Comparison of ENCODE assay signal across 9 cellular contexts in genomic region chr6:104623052-104623690, GRCh38.
DNase-seq lines count a peak whose midpoint lies in the region; ATAC-seq and TF ChIP-seq lines count a peak whose summit lies in the region.
"Had no signal": no experiment of that assay in that cellular context is flagged by ENCODE, and none has a peak within 500 bp of the region (broad histone marks: within the 10 kb centered on the region; RNA-seq: fewer than 3 reads in every experiment).

No MANE protein-coding gene starts in this region.

- no peaks in the 10 kb centered on the region for H3K36me3 ChIP-seq in DND-41 (ENCODE audit: insufficient read depth, low read length)
- H3K36me3 ChIP-seq in uterus, result no peaks in the 10 kb centered on the region

- H3K9me3 ChIP-seq in DND-41 (ENCODE audit: insufficient read depth, low read length, severe bottlenecking) (no peaks in the 10 kb centered on the region), uterus (no peaks in the 10 kb centered on the region)

- TF ChIP-seq POLR2A in uterus (IDR thresholded peaks at IDR 0.05), result no peak

- no peaks in the 10 kb centered on the region for H4K20me1 ChIP-seq in DND-41 (ENCODE audit: insufficient read depth, low read length)

- H3K4me3 ChIP-seq in DND-41 (ENCODE audit: low read depth in 1 of 2, low read length in 2 of 2) (no peak overlapping the region), uterus (no peak overlapping the region)

- H3K27me3 ChIP-seq in DND-41 (ENCODE audit: insufficient read depth, low read length, poor library complexity), result no peaks in the 10 kb centered on the region
- H3K27me3 ChIP-seq in uterus, result no peaks in the 10 kb centered on the region

- intact Hi-C loops in left colon (cut with DNase I, micrococcal nuclease) (no loop called here), uterus (cut with DNase I; ENCODE audit: low total_unique reads) (no loop called here)

- in situ Hi-C loops in ACHN (cut with HindIII; ENCODE audit: low pct_ligation_motif_present, low pct_unique_long_range_greater_than_20kb, low sequenced_read_pairs), result no loop called here

- H3K4me2 ChIP-seq in DND-41 (ENCODE audit: insufficient read depth, low read length), result peak overlapping the region; percentile 33; the same call in 1 of the 2 replicates

- 0 out of 2 replicates have a peak overlapping the region, but pooled peaks have one; percentile 2 for H3K9ac ChIP-seq in DND-41 (ENCODE audit: low read depth, low read length)

- DNase-seq in DND-41, result peak; percentile 79
- peak; percentile 29 for DNase-seq in HCEC 1CT
- DNase-seq in SK-N-DZ (ENCODE audit: low spot score), result peak; percentile 47
- DNase-seq in left colon, result peak in 1 of 2 donors; percentile 27
- DNase-seq in ACHN, result no peak
- no peak for DNase-seq in NCI-H1105 treated with DMSO at 0.1 percent for 48 hours (lab: John Stamatoyannopoulos, UW)
- no peak for DNase-seq in uterus
- no peak for DNase-seq in hippocampal formation (lab: John Stamatoyannopoulos, UW)
- DNase-seq: stimulated activated CD4-positive, alpha-beta T cell treated with anti-CD3 and anti-CD28 coated beads, Interleukin-4, amount 100 ng/mL, for 24 hours had no signal

- no peaks in the 10 kb centered on the region for H3K79me2 ChIP-seq in DND-41 (ENCODE audit: insufficient read depth, low read length)

- TF ChIP-seq CTCF in DND-41 (IDR thresholded peaks at IDR 0.05; ENCODE audit: borderline replicate concordance, extremely low read depth, low read length, poor library complexity, severe bottlenecking) (peak; percentile 44), uterus (IDR thresholded peaks at IDR 0.05) (no peak)

- ATAC-seq in DND-41 (ENCODE audit: insufficient read depth, low read depth) (peak; percentile 100), left colon (peak; percentile 80)

- peak overlapping the region; percentile 51 for H3K27ac ChIP-seq in DND-41 (ENCODE audit: low read length)
- H3K27ac ChIP-seq in uterus, result no peak overlapping the region

- H3K4me1 ChIP-seq in DND-41 (ENCODE audit: insufficient read depth, low read length) (peaks cover 23% of the 10 kb centered on the region), uterus (no peaks in the 10 kb centered on the region)

- H2AFZ ChIP-seq in DND-41 (ENCODE audit: low read depth, low read length), result peak overlapping the region; percentile 14; the same call in 1 of the 2 replicates

Comparison
In these comparisons a context has a peak if more than half of its experiments do, and no peak if none do; other contexts are left out.
1. DNase-seq: peak in DND-41 (single experiment), HCEC 1CT (single experiment) and SK-N-DZ (single experiment); none in ACHN (single experiment), NCI-H1105 treated with DMSO at 0.1 percent for 48 hours (single experiment), uterus (0 of 2) and hippocampal formation (0 of 2).